24 cellular contexts compared by ENCODE assay signal in genomic region chrX:41241962-41242361, GRCh38.
A peak's percentile ranks its signal among the peaks of the same experiment; 100 is the strongest.
DNase-seq lines count a peak whose midpoint lies in the region; ATAC-seq, FAIRE-seq and TF ChIP-seq lines count a peak whose summit lies in the region.
"Had no signal": no experiment of that assay in that cellular context is flagged by ENCODE, and none has a peak within 500 bp of the region (broad histone marks: within the 10 kb centered on the region; RNA-seq: fewer than 3 reads in every experiment).

No MANE protein-coding gene starts in this region.

- no peaks in the 10 kb centered on the region for H3F3A ChIP-seq in MM.1S (ENCODE audit: insufficient read depth, low read length)

- no peaks in the 10 kb centered on the region for H3K9me3 ChIP-seq in A549
- no peaks in the 10 kb centered on the region for H3K9me3 ChIP-seq in MM.1S (replicated peaks; ENCODE audit: insufficient read depth, low read length)
- H3K9me3 ChIP-seq: BLaER1 treated with 17β-estradiol and CSF1 and Interleukin-3, amounts not matched to agents 10 nM and 100 nM; Caco-2 had no signal

- TF ChIP-seq EP300 in A549 (IDR thresholded peaks at IDR 0.05), result no peak

- H3K4me2 ChIP-seq in A549, result no peak overlapping the region
- H3K4me2 ChIP-seq in MM.1S (ENCODE audit: low read depth, low read length), result no peak overlapping the region
- H3K4me2 ChIP-seq: BLaER1 treated with 17β-estradiol and CSF1 and Interleukin-3, amounts not matched to agents 10 nM and 100 nM had no signal

- H2AFZ ChIP-seq in MM.1S (ENCODE audit: low read length), result no peak overlapping the region

- 90% methylated on average over 10 of the region's 11 CpGs for WGBS in A549 (ENCODE audit: missing lambda C conversion rate)

- H3K27me3 ChIP-seq in H7 (ENCODE audit: control insufficient read depth, insufficient read depth, low read length), result no peaks in the 10 kb centered on the region
- no peaks in the 10 kb centered on the region for H3K27me3 ChIP-seq in MM.1S (replicated peaks; ENCODE audit: insufficient read depth, low read length)
- H3K27me3 ChIP-seq: BLaER1 treated with 17β-estradiol and CSF1 and Interleukin-3, amounts not matched to agents 10 nM and 100 nM had no signal

- POLR2A ChIA-PET in A549 (lab: Yijun Ruan, JAX), result interaction anchor here (0.6 kb wide), 1 partner anchor 201 kb away, joined by 3 read pairs; no protein-coding TSS in a partner anchor

- TF ChIP-seq CTCF in A549 (IDR thresholded peaks at IDR 0.05) (no peak), MM.1S (IDR thresholded peaks at IDR 0.05; ENCODE audit: low read length) (no peak)

- no peak for TF ChIP-seq POLR2A in A549 (IDR thresholded peaks at IDR 0.05; ENCODE audit: low read length)

- TF ChIP-seq RAD21 in A549 (conservative IDR thresholded peaks at IDR 0.05 in 1 of 2, IDR thresholded peaks at IDR 0.05 in 1 of 2), result no peak

- H3K9ac ChIP-seq in MM.1S (ENCODE audit: low read length), result no peak overlapping the region
- H3K9ac ChIP-seq: BLaER1 treated with 17β-estradiol and CSF1 and Interleukin-3, amounts not matched to agents 10 nM and 100 nM had no signal

- CTCF ChIA-PET in A549 (lab: Yijun Ruan, JAX), result interaction anchor here (0.7 to 5.0 kb wide), 3 partner anchors 11 to 61 kb away, joined by 3 to 28 read pairs (median 6); no protein-coding TSS in a partner anchor

- DNase-seq in A549 (ENCODE audit: low read depth in 1 of 2, low spot score in 1 of 2) (no peak), D341Med (ENCODE audit: low spot score) (peak; percentile 15), ELF-1 (ENCODE audit: low read depth, low spot score) (peak; percentile 23), H7 (peak; percentile 48), MM.1S (no peak), NCI-H526 treated with DMSO at 0.1 percent for 48 hours (lab: John Stamatoyannopoulos, UW) (no peak)
- DNase-seq in effector CD4-positive, alpha-beta T cell, result no peak
- DNase-seq: 8988T; AML-193; Caco-2; Calu3; CD4-positive, alpha-beta T cell; CD8-positive, alpha-beta T cell; DMS 273 treated with DMSO at 0.1 percent for 48 hours; DMS79 treated with DMSO at 0.1 percent for 48 hours; GDM1 had no signal

- H3K4me1 ChIP-seq in A549, result peaks cover 5% of the 10 kb centered on the region; the same call in 2 of the 3 replicates
- 0 out of 2 replicates have a peak, but pooled peaks cover 2% of the 10 kb centered on the region for H3K4me1 ChIP-seq in MM.1S (ENCODE audit: low read length)
- H3K4me1 ChIP-seq: Caco-2 had no signal

- no peaks in the 10 kb centered on the region for H3K79me2 ChIP-seq in MM.1S (ENCODE audit: low read length)

- H3K27ac ChIP-seq in A549 (no peak overlapping the region), MM.1S (ENCODE audit: low read length) (no peak overlapping the region)
- H3K27ac ChIP-seq: BLaER1 treated with 17β-estradiol and CSF1 and Interleukin-3, amounts not matched to agents 10 nM and 100 nM; C4-2B had no signal

- H3K36me3 ChIP-seq in H7 (replicated peaks; ENCODE audit: control insufficient read depth, insufficient read depth, low read length) (no peaks in the 10 kb centered on the region), MM.1S (replicated peaks; ENCODE audit: insufficient read depth, low read length) (no peaks in the 10 kb centered on the region)
- H3K36me3 ChIP-seq: BLaER1 treated with 17β-estradiol and CSF1 and Interleukin-3, amounts not matched to agents 10 nM and 100 nM had no signal

- FAIRE-seq in A549 (lab: Jason Lieb, UNC), result no peak
- FAIRE-seq: A204.1, GM12878, GM12892, GM18507, GM19239 had no signal

- H3K4me3 ChIP-seq in A549 (no peak overlapping the region), H7 (ENCODE audit: insufficient read depth, low read depth, low read length) (no peak overlapping the region), MM.1S (ENCODE audit: low read length) (no peak overlapping the region)
- H3K4me3 ChIP-seq: BLaER1 treated with 17β-estradiol and CSF1 and Interleukin-3, amounts not matched to agents 10 nM and 100 nM; GM12878 had no signal

- ATAC-seq in A549 (peak; percentile 55 to 68; a peak in 5 of 6 replicates), GM19023 (IDR thresholded peaks at IDR 0.05; ENCODE audit: unreplicated experiment) (no peak)
- ATAC-seq: CD8-positive, alpha-beta T cell; GM12878 had no signal

- no peaks in the 10 kb centered on the region for H4K20me1 ChIP-seq in MM.1S (ENCODE audit: insufficient read depth, low read length)

- H3K9me2 ChIP-seq in MM.1S (replicated peaks; ENCODE audit: insufficient read depth, low read length), result no peaks in the 10 kb centered on the region

TF ChIP-seq in A549, 52 proteins besides CTCF, POLR2A, EP300 and RAD21:
- TF ChIP-seq HES2 (IDR thresholded peaks at IDR 0.05), result no peak
- TF ChIP-seq HEYL (CRISPR knock-in tag; IDR thresholded peaks at IDR 0.05), result no peak
- no peak for TF ChIP-seq HOXB13 (CRISPR knock-in tag; IDR thresholded peaks at IDR 0.05; ENCODE audit: low read depth)
TF ChIP-seq in A549: peak in this region for 0.

Comparison
In these comparisons a context has a peak if more than half of its experiments do, and no peak if none do; other contexts are left out.
1. DNase-seq: peak in D341Med (single experiment), ELF-1 (single experiment) and H7 (single experiment); none in A549 (0 of 2), MM.1S (single experiment), NCI-H526 treated with DMSO at 0.1 percent for 48 hours (single experiment) and effector CD4-positive, alpha-beta T cell (single experiment).